Comparison of ENCODE assay signal across 17 cellular contexts in genomic region chr3:54343495-54343894, GRCh38.
"Had no signal": no experiment of that assay in that cellular context is flagged by ENCODE, and none has a peak within 500 bp of the region (broad histone marks: within the 10 kb centered on the region; RNA-seq: fewer than 3 reads in every experiment).

No MANE protein-coding gene starts in this region.

- H3K4me2 ChIP-seq: SK-N-SH had no signal

- H3K27ac ChIP-seq: RWPE1 had no signal

- H3K9me3 ChIP-seq: SK-N-SH had no signal

- DNase-seq: KBM-7; MV-4-11; NCI-H1048; NCI-H1105; NCI-H1436 treated with DMSO at 0.1 percent for 48 hours; NCI-H1694; NCI-H187 treated with DMSO at 0.1 percent for 48 hours; NCI-H2029 treated with DMSO at 0.1 percent for 48 hours; NCI-H2171 treated with DMSO at 0.1 percent for 48 hours; NCI-H446 treated with DMSO at 0.1 percent for 48 hours; NCI-H82; NK-92 treated with Interleukin-12 subunit alpha and Interleukin-12 subunit beta, amount 100 ng/mL, for 24 hours; PC-3; SK-N-SH; SW 1271 had no signal

- ATAC-seq: Panc1, PC-3 had no signal

- H3K9ac ChIP-seq: SK-N-SH had no signal
